In genomic region chr2:69998761-69999160, GRCh38 we compare ENCODE assay signal across 21 cellular contexts. TPM values are rescaled to one million over a fixed set of nuclear protein-coding genes. Genes with fewer than 3 reads are reported as not detected.
DNase-seq lines count a peak whose midpoint lies in the region; ATAC-seq, FAIRE-seq and TF ChIP-seq lines count a peak whose summit lies in the region.
"Had no signal": no experiment of that assay in that cellular context is flagged by ENCODE, and none has a peak within 500 bp of the region (broad histone marks: within the 10 kb centered on the region; RNA-seq: fewer than 3 reads in every experiment).

No MANE protein-coding gene starts in this region.

- H3K27ac ChIP-seq in PC-3 (ENCODE audit: low read length), result peak overlapping the region; percentile 61; the same call in 1 of the 2 replicates
- no peak overlapping the region for H3K27ac ChIP-seq in kidney (ENCODE audit: low read depth in 2 of 2, low read length in 2 of 2)
- no peak overlapping the region for H3K27ac ChIP-seq in upper lobe of right lung

- H3K9me2 ChIP-seq in PC-3 (replicated peaks; ENCODE audit: low read length), result no peaks in the 10 kb centered on the region
- H3K9me2 ChIP-seq: SK-N-SH had no signal

- CTCF ChIA-PET in PC-3 (lab: Charles Lee), result no interaction called here

- H3K4me1 ChIP-seq in PC-3 (ENCODE audit: insufficient read depth, low read length) (peaks cover 37% of the 10 kb centered on the region), kidney (ENCODE audit: control insufficient read depth in 1 of 2, insufficient read depth in 1 of 2, low read depth in 1 of 2, low read length in 2 of 2) (no peaks in the 10 kb centered on the region), upper lobe of right lung (peaks cover 7% of the 10 kb centered on the region)

- ATAC-seq in PC-3 (no peak), upper lobe of right lung (no peak), HG03025 (IDR thresholded peaks at IDR 0.05; ENCODE audit: low FRiP score, unreplicated experiment) (no peak), GM18861 (IDR thresholded peaks at IDR 0.05; ENCODE audit: unreplicated experiment) (no peak)

- H3K79me2 ChIP-seq in PC-3 (ENCODE audit: low read length), result no peaks in the 10 kb centered on the region

- FAIRE-seq in kidney (lab: Jason Lieb, UNC), result no peak
- FAIRE-seq: D721Med, GM12891 had no signal

- H3K9ac ChIP-seq in PC-3 (ENCODE audit: low read length) (no peak overlapping the region), kidney (ENCODE audit: low read length in 2 of 2) (no peak overlapping the region)
- H3K9ac ChIP-seq: SK-N-SH had no signal

- no peaks in the 10 kb centered on the region for H3K9me3 ChIP-seq in PC-3 (ENCODE audit: low read length)
- H3K9me3 ChIP-seq in kidney (ENCODE audit: control insufficient read depth in 1 of 2, low read length in 2 of 2), result no peaks in the 10 kb centered on the region
- H3K9me3 ChIP-seq in upper lobe of right lung, result no peaks in the 10 kb centered on the region
- H3K9me3 ChIP-seq: SK-N-SH had no signal

- no peaks in the 10 kb centered on the region for H3F3A ChIP-seq in PC-3 (ENCODE audit: low read length, unreplicated experiment)

- DNase-seq in PC-3 (no peak), kidney (peak; percentile 57), upper lobe of right lung (peak; percentile 46), NCI-H1436 treated with DMSO at 0.1 percent for 48 hours (lab: John Stamatoyannopoulos, UW) (no peak)
- peak; percentile 36 for DNase-seq in activated CD8-positive, alpha-beta memory T cell treated with anti-CD3 and anti-CD28 coated beads, Interleukin-2, amount 50 U/mL, for 48 hours
- DNase-seq: C1 segment of cervical spinal cord; CD8-positive, alpha-beta memory T cell; HFFc6; KBM-7; NCI-H1105; NCI-H1694; NCI-H2081 treated with DMSO at 0.1 percent for 48 hours; NCI-H510A; NCI-H748 treated with DMSO at 0.1 percent for 48 hours; NK-92 treated with Interleukin-12 subunit alpha and Interleukin-12 subunit beta, amount 100 ng/mL, for 24 hours; SHP77 treated with DMSO at 0.1 percent for 48 hours; SK-N-SH had no signal

- TF ChIP-seq CTCF in PC-3 (conservative IDR thresholded peaks at IDR 0.05; ENCODE audit: low read depth, low read length) (no peak), kidney (IDR thresholded peaks at IDR 0.05; ENCODE audit: borderline replicate concordance, extremely low read depth, insufficient read depth) (no peak), upper lobe of right lung (IDR thresholded peaks at IDR 0.05) (no peak)

- POLR2A ChIA-PET in PC-3 (lab: Charles Lee; ENCODE audit: unreplicated experiment), result interaction anchor here (0.6 kb wide), 1 partner anchor 54 kb away, joined by 6 read pairs; no protein-coding TSS in a partner anchor

- H3K4me2 ChIP-seq in PC-3 (ENCODE audit: low read length), result peak overlapping the region; percentile 57; the same call in 1 of the 2 replicates
- H3K4me2 ChIP-seq: SK-N-SH had no signal

- H3K36me3 ChIP-seq in PC-3 (ENCODE audit: low read depth, low read length) (no peaks in the 10 kb centered on the region), kidney (ENCODE audit: control insufficient read depth in 1 of 2, insufficient read depth in 2 of 2, low read length in 2 of 2) (no peaks in the 10 kb centered on the region), upper lobe of right lung (peaks cover 3% of the 10 kb centered on the region)

- no peaks in the 10 kb centered on the region for H3K27me3 ChIP-seq in PC-3 (ENCODE audit: low read length)
- H3K27me3 ChIP-seq in upper lobe of right lung, result no peaks in the 10 kb centered on the region

- intact Hi-C loops in PC-3 (cut with micrococcal nuclease) (loop anchor here (5.0 kb wide), 1 partner anchor 81 kb away; the partner anchor contains the start of gene MXD1), kidney (cut with DNase I) (no loop called here), upper lobe of right lung (cut with DNase I) (no loop called here)

- BruUV-seq in PC-3 (replicated peaks; lab: Mats Ljungman, UMichigan), result no TSS peak

- H2AFZ ChIP-seq in PC-3 (ENCODE audit: low read length), result no peak overlapping the region

- no peak overlapping the region for H3K4me3 ChIP-seq in PC-3 (ENCODE audit: low read length)
- H3K4me3 ChIP-seq in kidney (ENCODE audit: low read length in 2 of 2), result no peak overlapping the region
- no peak overlapping the region for H3K4me3 ChIP-seq in upper lobe of right lung

- H4K20me1 ChIP-seq in PC-3 (ENCODE audit: low read length), result no peaks in the 10 kb centered on the region

RNA-seq across cellular contexts. Expression of gene ASPRV1, which starts 37.3 kb away (rescaled TPM):
- total RNA-seq in PC-3 (2014; rRNA removed) (0.12 TPM in 1 of 2 replicates, not detected in the other), kidney (1.6 TPM), upper lobe of right lung (2.1 TPM)
- polyA plus RNA-seq in kidney (ENCODE audit: insufficient read depth, low read depth, low replicate concordance), result 2.1 TPM

Comparison
In these comparisons a context has a peak if more than half of its experiments do, and no peak if none do; other contexts are left out.
1. DNase-seq: peak in activated CD8-positive, alpha-beta memory T cell treated with anti-CD3 and anti-CD28 coated beads, Interleukin-2, amount 50 U/mL, for 48 hours (single experiment), kidney (single experiment) and upper lobe of right lung (single experiment); none in PC-3 (single experiment) and NCI-H1436 treated with DMSO at 0.1 percent for 48 hours (single experiment).